Comparison of ENCODE assay signal across 19 cellular contexts in genomic region chr20:57993738-57994431, GRCh38.
DNase-seq lines count a peak whose midpoint lies in the region; ATAC-seq and TF ChIP-seq lines count a peak whose summit lies in the region.
"Had no signal": no experiment of that assay in that cellular context is flagged by ENCODE, and none has a peak within 500 bp of the region (broad histone marks: within the 10 kb centered on the region; RNA-seq: fewer than 3 reads in every experiment).

No MANE protein-coding gene starts in this region.

- H3K4me1 ChIP-seq in GM23248 (ENCODE audit: insufficient read depth) (peaks cover 60% of the 10 kb centered on the region), adipocyte (ENCODE audit: control insufficient read depth, insufficient read depth, low read length) (peaks cover 19% of the 10 kb centered on the region)

- H3K27ac ChIP-seq in GM23248 (no peak overlapping the region), neural cell (ENCODE audit: low read length) (peak overlapping the region; percentile 55)
- H3K27ac ChIP-seq: coronary artery, thoracic aorta had no signal

- in situ Hi-C loops in GM23248 (cut with MboI), result no loop called here

- no peak overlapping the region for H3K9ac ChIP-seq in GM23248
- H3K9ac ChIP-seq in adipocyte (ENCODE audit: low read length), result no peak overlapping the region
- H3K9ac ChIP-seq in neural cell (ENCODE audit: low read length), result no peak overlapping the region

- H2AFZ ChIP-seq in GM23248 (no peak overlapping the region), neural cell (ENCODE audit: low read depth, low read length) (no peak overlapping the region)

- no peaks in the 10 kb centered on the region for H4K20me1 ChIP-seq in GM23248 (ENCODE audit: insufficient read depth)
- no peaks in the 10 kb centered on the region for H4K20me1 ChIP-seq in neural cell (ENCODE audit: insufficient read depth)

- peaks cover 58% of the 10 kb centered on the region for H3F3A ChIP-seq in GM23248 (ENCODE audit: insufficient read depth)
- H3F3A ChIP-seq in neural cell (ENCODE audit: insufficient read depth, low read length, poor library complexity, severe bottlenecking), result no peaks in the 10 kb centered on the region

- WGBS in GM23248 (ENCODE audit: low coverage in 1 of 2, low lambda C conversion rate in 2 of 2, missing lambda C conversion rate in 2 of 2), 2 experiments, result 26 to 27% methylated on average over 19 of the region's 19 CpGs

- H3K4me3 ChIP-seq in GM23248 (no peak overlapping the region), MG63 (no peak overlapping the region), adipocyte (ENCODE audit: low read length) (no peak overlapping the region), neural cell (ENCODE audit: low read length) (peak overlapping the region; percentile 1)
- H3K4me3 ChIP-seq: coronary artery, GM12878, thoracic aorta had no signal

- DNase-seq in GM23248 (peak; percentile 50), MG63 (peak; percentile 98), adipocyte (ENCODE audit: low read depth) (peak; percentile 21), T1000 (lab: John Stamatoyannopoulos, UW) (no peak), NCI-H524 treated with DMSO at 0.1 percent for 48 hours (lab: John Stamatoyannopoulos, UW) (no peak), SIG-M5 (lab: John Stamatoyannopoulos, UW) (no peak)
- DNase-seq: activated CD4-positive, alpha-beta T cell treated with anti-CD3 and anti-CD28 coated beads, Interleukin-2, amount 50 U/mL, for 1 hour; activated naive CD4-positive, alpha-beta T cell treated with Interleukin-2 at 50 U/mL for 16 hours; BE2C; GF-D8; islet precursor cell; mesenchymal stem cell; natural killer cell; stimulated activated CD4-positive, alpha-beta T cell treated with anti-CD3 and anti-CD28 coated beads, Interleukin-12 subunit alpha, Interleukin-12 subunit beta, amount 100 ng/mL, for 4 hours had no signal

- H3K36me3 ChIP-seq in GM23248 (ENCODE audit: low read depth) (no peaks in the 10 kb centered on the region), MG63 (no peaks in the 10 kb centered on the region), adipocyte (ENCODE audit: control insufficient read depth, insufficient read depth, low read length, severe bottlenecking) (no peaks in the 10 kb centered on the region), neural cell (ENCODE audit: insufficient read depth, low read length) (no peaks in the 10 kb centered on the region)
- H3K36me3 ChIP-seq: BE2C, thoracic aorta had no signal

- no peak for ATAC-seq in HG03520 (IDR thresholded peaks at IDR 0.05; ENCODE audit: unreplicated experiment)
- ATAC-seq: GM12878, natural killer cell had no signal

- no peak for TF ChIP-seq CTCF in neural cell (IDR thresholded peaks at IDR 0.05; ENCODE audit: poor library complexity, severe bottlenecking)

- H3K27me3 ChIP-seq in GM23248 (replicated peaks; ENCODE audit: insufficient read depth), result no peaks in the 10 kb centered on the region
- no peaks in the 10 kb centered on the region for H3K27me3 ChIP-seq in MG63
- peaks cover 8% of the 10 kb centered on the region for H3K27me3 ChIP-seq in adipocyte (replicated peaks; ENCODE audit: control insufficient read depth, insufficient read depth, low read length)
- no peaks in the 10 kb centered on the region for H3K27me3 ChIP-seq in neural cell (ENCODE audit: insufficient read depth, low read depth, low read length)
- H3K27me3 ChIP-seq: BE2C had no signal

- H3K9me3 ChIP-seq in GM23248 (ENCODE audit: low read depth) (no peaks in the 10 kb centered on the region), MG63 (no peaks in the 10 kb centered on the region), adipocyte (ENCODE audit: control insufficient read depth, low read length) (no peaks in the 10 kb centered on the region), neural cell (ENCODE audit: low read length) (no peaks in the 10 kb centered on the region)
- H3K9me3 ChIP-seq: BE2C, thoracic aorta had no signal

- H3K79me2 ChIP-seq in GM23248 (ENCODE audit: insufficient read depth) (no peaks in the 10 kb centered on the region), neural cell (replicated peaks; ENCODE audit: insufficient read depth, low read length) (no peaks in the 10 kb centered on the region)

- H3K9me2 ChIP-seq in GM23248 (ENCODE audit: insufficient read depth) (no peaks in the 10 kb centered on the region), neural cell (ENCODE audit: insufficient read depth, low read length) (no peaks in the 10 kb centered on the region)

- TF ChIP-seq RAD21 in neural cell (conservative IDR thresholded peaks at IDR 0.05), result no peak

- TF ChIP-seq EP300 in neural cell (conservative IDR thresholded peaks at IDR 0.05; ENCODE audit: poor library complexity, severe bottlenecking), result peak; percentile 17

- H3K4me2 ChIP-seq in GM23248 (ENCODE audit: unreplicated experiment) (peak overlapping the region; percentile 25), neural cell (ENCODE audit: low read length) (no peak overlapping the region)

TF ChIP-seq in neural cell, 6 proteins besides CTCF, POLR2A, EP300 and RAD21:
- TF ChIP-seq POLR2AphosphoS5 (IDR thresholded peaks at IDR 0.05) (no peak), TAF1 (IDR thresholded peaks at IDR 0.05; ENCODE audit: low read depth) (no peak), REST (IDR thresholded peaks at IDR 0.05; ENCODE audit: borderline replicate concordance) (no peak), MXI1 (conservative IDR thresholded peaks at IDR 0.05; ENCODE audit: poor library complexity, severe bottlenecking) (no peak), SMC3 (conservative IDR thresholded peaks at IDR 0.05; ENCODE audit: poor library complexity) (no peak), EZH2 (IDR thresholded peaks at IDR 0.05; ENCODE audit: borderline replicate concordance, insufficient read depth, low read length, poor library complexity, severe bottlenecking) (no peak)

Comparison
In these comparisons a context has a peak if more than half of its experiments do, and no peak if none do; other contexts are left out.
1. DNase-seq: peak in GM23248 (single experiment), MG63 (single experiment) and adipocyte (single experiment); none in T1000 (single experiment), NCI-H524 treated with DMSO at 0.1 percent for 48 hours (single experiment) and SIG-M5 (single experiment).